ENCODE assay signal across 18 cellular contexts in the genomic region with DNA sequence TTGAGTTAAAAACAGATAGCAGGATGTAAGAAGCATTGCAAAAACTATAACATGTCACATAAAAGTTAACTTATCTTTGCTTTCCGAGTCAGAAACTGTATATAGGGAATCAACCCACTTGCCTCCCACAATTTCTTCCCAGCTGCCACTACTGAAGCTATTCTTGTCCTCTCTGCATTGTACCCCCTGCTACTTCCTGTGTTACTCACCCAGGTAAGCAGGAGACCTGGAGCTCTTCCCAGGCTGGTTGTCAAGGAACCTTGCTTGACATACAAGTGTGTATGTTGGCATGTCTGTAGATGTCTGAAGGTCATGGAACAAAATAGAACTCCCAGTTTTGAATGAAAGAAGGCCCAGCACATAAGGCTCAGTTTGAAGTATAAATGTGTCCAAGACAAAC.
A peak's percentile ranks its signal among the peaks of the same experiment; 100 is the strongest.
DNase-seq lines count a peak whose midpoint lies in the region; ATAC-seq and TF ChIP-seq lines count a peak whose summit lies in the region.
"Had no signal": no experiment of that assay in that cellular context is flagged by ENCODE, and none has a peak within 500 bp of the region (broad histone marks: within the 10 kb centered on the region; RNA-seq: fewer than 3 reads in every experiment).

No MANE protein-coding gene starts in this region.

- no peaks in the 10 kb centered on the region for H3K79me2 ChIP-seq in MM.1S (ENCODE audit: low read length)
- H3K79me2 ChIP-seq in GM23248 (ENCODE audit: insufficient read depth), result no peaks in the 10 kb centered on the region

- CTCF ChIA-PET in MCF 10A (lab: Yijun Ruan, JAX), result interaction anchor here (0.5 kb wide), 1 partner anchor 78 kb away, joined by 3 read pairs; no protein-coding TSS in a partner anchor

- ATAC-seq in foreskin keratinocyte, result peak; percentile 78
- ATAC-seq: CD8-positive, alpha-beta T cell; HepG2 had no signal

- H3K4me3 ChIP-seq in breast epithelium, result no peak overlapping the region
- no peak overlapping the region for H3K4me3 ChIP-seq in MM.1S (ENCODE audit: low read length)
- H3K4me3 ChIP-seq in GM23248, result no peak overlapping the region
- H3K4me3 ChIP-seq: BLaER1 treated with 17β-estradiol and CSF1 and Interleukin-3, amounts not matched to agents 10 nM and 100 nM had no signal

- H2AFZ ChIP-seq in MM.1S (ENCODE audit: low read length) (no peak overlapping the region), GM23248 (no peak overlapping the region)

- H3K4me1 ChIP-seq in breast epithelium, result no peaks in the 10 kb centered on the region
- H3K4me1 ChIP-seq in foreskin keratinocyte, result peaks cover 28% of the 10 kb centered on the region
- H3K4me1 ChIP-seq in MM.1S (ENCODE audit: low read length), result no peaks in the 10 kb centered on the region
- no peaks in the 10 kb centered on the region for H3K4me1 ChIP-seq in GM23248 (ENCODE audit: insufficient read depth)
- H3K4me1 ChIP-seq: BLaER1 treated with 17β-estradiol and CSF1 and Interleukin-3, amounts not matched to agents 10 nM and 100 nM had no signal

- H3K36me3 ChIP-seq in breast epithelium (no peaks in the 10 kb centered on the region), MM.1S (replicated peaks; ENCODE audit: insufficient read depth, low read length) (no peaks in the 10 kb centered on the region), GM23248 (ENCODE audit: low read depth) (no peaks in the 10 kb centered on the region)
- H3K36me3 ChIP-seq: BLaER1 treated with 17β-estradiol and CSF1 and Interleukin-3, amounts not matched to agents 10 nM and 100 nM had no signal

- no peak for TF ChIP-seq POLR2A in breast epithelium (IDR thresholded peaks at IDR 0.05)

- H3K27ac ChIP-seq in breast epithelium (no peak overlapping the region), VCaP (peak overlapping the region; percentile 13; the same call in 1 of the 2 replicates), foreskin keratinocyte (no peak overlapping the region), MM.1S (ENCODE audit: low read length) (no peak overlapping the region), GM23248 (no peak overlapping the region)
- H3K27ac ChIP-seq: BLaER1 treated with 17β-estradiol and CSF1 and Interleukin-3, amounts not matched to agents 10 nM and 100 nM had no signal

- no peaks in the 10 kb centered on the region for H3K9me2 ChIP-seq in MM.1S (replicated peaks; ENCODE audit: insufficient read depth, low read length)
- no peaks in the 10 kb centered on the region for H3K9me2 ChIP-seq in GM23248 (ENCODE audit: insufficient read depth)

- 3 to 12% methylated on average over 1 of the region's 1 CpG for WGBS in GM23248 (ENCODE audit: low coverage in 1 of 2, low lambda C conversion rate in 2 of 2, missing lambda C conversion rate in 2 of 2), 2 experiments

- H4K20me1 ChIP-seq in MM.1S (ENCODE audit: insufficient read depth, low read length), result no peaks in the 10 kb centered on the region
- H4K20me1 ChIP-seq in GM23248 (ENCODE audit: insufficient read depth), result no peaks in the 10 kb centered on the region
- H4K20me1 ChIP-seq: BLaER1 treated with 17β-estradiol and CSF1 and Interleukin-3, amounts not matched to agents 10 nM and 100 nM had no signal

- H3F3A ChIP-seq in MM.1S (ENCODE audit: insufficient read depth, low read length), result no peaks in the 10 kb centered on the region
- H3F3A ChIP-seq in GM23248 (ENCODE audit: insufficient read depth), result no peaks in the 10 kb centered on the region

- H3K27ac Mint-ChIP-seq in MCF 10A (ENCODE audit: low read depth, unreplicated experiment), result no peak overlapping the region
- H3K27ac Mint-ChIP-seq: B cell; CD8-positive, alpha-beta T cell; H9; IgD-negative memory B cell had no signal

- H3K4me3 Mint-ChIP-seq in MCF 10A (ENCODE audit: unreplicated experiment), result no peak overlapping the region
- H3K4me3 Mint-ChIP-seq: B cell; CD8-positive, alpha-beta T cell; H9; IgD-negative memory B cell had no signal

- H3K4me2 ChIP-seq in MM.1S (ENCODE audit: low read depth, low read length), result no peak overlapping the region
- H3K4me2 ChIP-seq in GM23248 (ENCODE audit: unreplicated experiment), result no peak overlapping the region
- H3K4me2 ChIP-seq: BLaER1 treated with 17β-estradiol and CSF1 and Interleukin-3, amounts not matched to agents 10 nM and 100 nM had no signal

- H3K9ac ChIP-seq in MM.1S (ENCODE audit: low read length), result no peak overlapping the region
- H3K9ac ChIP-seq in GM23248, result no peak overlapping the region
- H3K9ac ChIP-seq: BLaER1 treated with 17β-estradiol and CSF1 and Interleukin-3, amounts not matched to agents 10 nM and 100 nM had no signal

- no peaks in the 10 kb centered on the region for H3K9me3 Mint-ChIP-seq in MCF 10A (ENCODE audit: unreplicated experiment)
- H3K9me3 Mint-ChIP-seq: H9 had no signal

- H3K36me3 Mint-ChIP-seq in MCF 10A (ENCODE audit: insufficient read depth, unreplicated experiment), result no peaks in the 10 kb centered on the region
- H3K36me3 Mint-ChIP-seq: CD8-positive, alpha-beta T cell; IgD-negative memory B cell had no signal

- peak; percentile 12 for DNase-seq in MCF 10A (ENCODE audit: unreplicated experiment)
- no peak for DNase-seq in breast epithelium (ENCODE audit: low spot score in 2 of 2)
- peak; percentile 26 to 76 for DNase-seq in foreskin keratinocyte
- peak; percentile 78 for DNase-seq in putamen (ENCODE audit: low spot score)
- no peak for DNase-seq in NCI-H146 (lab: John Stamatoyannopoulos, UW)
- no peak for DNase-seq in MM.1S
- DNase-seq in GM23248, result no peak
- DNase-seq: CD8-positive, alpha-beta T cell; COR-L47; DMS 273 treated with DMSO at 0.1 percent for 48 hours; DMS79; GDM1; H9 had no signal

- in situ Hi-C loops in GM23248 (cut with MboI), result no loop called here

- H3K4me1 Mint-ChIP-seq in MCF 10A (ENCODE audit: insufficient read depth, unreplicated experiment), result no peaks in the 10 kb centered on the region
- H3K4me1 Mint-ChIP-seq: B cell, IgD-negative memory B cell had no signal

- no peaks in the 10 kb centered on the region for H3K27me3 ChIP-seq in breast epithelium
- H3K27me3 ChIP-seq in foreskin keratinocyte, result no peaks in the 10 kb centered on the region
- H3K27me3 ChIP-seq in MM.1S (replicated peaks; ENCODE audit: insufficient read depth, low read length), result no peaks in the 10 kb centered on the region
- H3K27me3 ChIP-seq in GM23248 (replicated peaks; ENCODE audit: insufficient read depth), result no peaks in the 10 kb centered on the region
- H3K27me3 ChIP-seq: BLaER1 treated with 17β-estradiol and CSF1 and Interleukin-3, amounts not matched to agents 10 nM and 100 nM had no signal

- POLR2A ChIA-PET in MCF 10A (lab: Yijun Ruan, JAX), result interaction anchor here (0.6 kb wide), 1 partner anchor 1149 kb away, joined by 4 read pairs; no protein-coding TSS in a partner anchor

- TF ChIP-seq CTCF in MCF 10A (IDR thresholded peaks at IDR 0.05; ENCODE audit: unreplicated experiment), result no peak
- TF ChIP-seq CTCF in breast epithelium (IDR thresholded peaks at IDR 0.05), result no peak
- no peak for TF ChIP-seq CTCF in VCaP (conservative IDR thresholded peaks at IDR 0.05)
- no peak for TF ChIP-seq CTCF in foreskin keratinocyte (conservative IDR thresholded peaks at IDR 0.05)
- no peak for TF ChIP-seq CTCF in MM.1S (IDR thresholded peaks at IDR 0.05; ENCODE audit: low read length)

- H3K27me3 Mint-ChIP-seq in MCF 10A (ENCODE audit: insufficient read depth, unreplicated experiment), result no peaks in the 10 kb centered on the region
- H3K27me3 Mint-ChIP-seq: B cell, IgD-negative memory B cell had no signal

- intact Hi-C loops in MCF 10A (cut with micrococcal nuclease), result no loop called here
- intact Hi-C loops in breast epithelium (cut with DNase I; ENCODE audit: low total_unique reads), result no loop called here

- H3K9me3 ChIP-seq in breast epithelium (no peaks in the 10 kb centered on the region), MM.1S (replicated peaks; ENCODE audit: insufficient read depth, low read length) (no peaks in the 10 kb centered on the region), GM23248 (ENCODE audit: low read depth) (no peaks in the 10 kb centered on the region)
- H3K9me3 ChIP-seq: BLaER1 treated with 17β-estradiol and CSF1 and Interleukin-3, amounts not matched to agents 10 nM and 100 nM had no signal

- no TSS peak for BruUV-seq in MCF 10A (replicated peaks; lab: Mats Ljungman, UMichigan)

Comparison
In these comparisons a context has a peak if more than half of its experiments do, and no peak if none do; other contexts are left out.
1. DNase-seq: peak in MCF 10A (single experiment), foreskin keratinocyte (2 of 2) and putamen (single experiment); none in breast epithelium (0 of 2), NCI-H146 (single experiment), MM.1S (single experiment) and GM23248 (single experiment).